Comparison of ENCODE assay signal across 22 cellular contexts in genomic region chr6:455835-456234, GRCh38.
"Had no signal": no experiment of that assay in that cellular context is flagged by ENCODE, and none has a peak within 500 bp of the region (broad histone marks: within the 10 kb centered on the region; RNA-seq: fewer than 3 reads in every experiment).

No MANE protein-coding gene starts in this region.

- H3K9me3 ChIP-seq: Peyer's patch, SJSA1 had no signal

- H3K4me3 Mint-ChIP-seq: activated naive CD4-positive, alpha-beta T cell treated with anti-CD3 and anti-CD28 coated beads, Interleukin-2, amount 10 ng/mL, durations not matched to agents 7 days and 5 days; activated T-cell treated with anti-CD3 and anti-CD28 coated beads, Interleukin-2, amount 50 U/mL, for 4 hours; T-helper 1 cell treated with Interleukin-12 subunit alpha and Interleukin-12 subunit beta and Interleukin-4 antibody, amounts not matched to agents 30 μg/mL and 1 μg/mL, for 36 hours had no signal

- H3K27ac Mint-ChIP-seq: activated naive CD4-positive, alpha-beta T cell treated with anti-CD3 and anti-CD28 coated beads, Interleukin-2, amount 10 ng/mL, durations not matched to agents 7 days and 5 days had no signal

- ATAC-seq: K562 had no signal

- H3K4me3 ChIP-seq: cardiac muscle cell, K562, Peyer's patch, SJSA1 had no signal

- H3K4me1 ChIP-seq: Peyer's patch had no signal

- H3K27me3 ChIP-seq: brain microvascular endothelial cell, cardiac muscle cell, Peyer's patch had no signal

- H3K36me3 ChIP-seq: brain microvascular endothelial cell, cardiac muscle cell, Peyer's patch, SJSA1 had no signal

- DNase-seq: activated CD4-positive, alpha-beta T cell treated with anti-CD3 and anti-CD28 coated beads for 48 hours; activated CD8-positive, alpha-beta T cell treated with anti-CD3 and anti-CD28 coated beads, Interleukin-2, amount 10 ng/mL, durations not matched to agents 7 days and 5 days; activated gamma-delta T cell treated with Interleukin-2 at 50 U/mL for 16 hours; activated naive CD4-positive, alpha-beta T cell treated with anti-CD3 and anti-CD28 coated beads, Interleukin-2, amount 10 ng/mL, durations not matched to agents 7 days and 5 days; activated T-cell treated with anti-CD3 and anti-CD28 coated beads, Interleukin-2, amount 50 U/mL, for 4 hours; brain microvascular endothelial cell; cerebellar nuclear complex; Karpas-422; MM.1S; NCI-H1105; NCI-H1436; NCI-H1694 treated with DMSO at 0.1 percent for 48 hours; NCI-H2029 treated with DMSO at 0.1 percent for 48 hours; NCI-H510A treated with DMSO at 0.1 percent for 48 hours; NCI-H69; Peyer's patch; SHP77 had no signal

- H3K27ac ChIP-seq: brain microvascular endothelial cell, cardiac muscle cell, Peyer's patch, RWPE1, SJSA1 had no signal
